In the genomic region with DNA sequence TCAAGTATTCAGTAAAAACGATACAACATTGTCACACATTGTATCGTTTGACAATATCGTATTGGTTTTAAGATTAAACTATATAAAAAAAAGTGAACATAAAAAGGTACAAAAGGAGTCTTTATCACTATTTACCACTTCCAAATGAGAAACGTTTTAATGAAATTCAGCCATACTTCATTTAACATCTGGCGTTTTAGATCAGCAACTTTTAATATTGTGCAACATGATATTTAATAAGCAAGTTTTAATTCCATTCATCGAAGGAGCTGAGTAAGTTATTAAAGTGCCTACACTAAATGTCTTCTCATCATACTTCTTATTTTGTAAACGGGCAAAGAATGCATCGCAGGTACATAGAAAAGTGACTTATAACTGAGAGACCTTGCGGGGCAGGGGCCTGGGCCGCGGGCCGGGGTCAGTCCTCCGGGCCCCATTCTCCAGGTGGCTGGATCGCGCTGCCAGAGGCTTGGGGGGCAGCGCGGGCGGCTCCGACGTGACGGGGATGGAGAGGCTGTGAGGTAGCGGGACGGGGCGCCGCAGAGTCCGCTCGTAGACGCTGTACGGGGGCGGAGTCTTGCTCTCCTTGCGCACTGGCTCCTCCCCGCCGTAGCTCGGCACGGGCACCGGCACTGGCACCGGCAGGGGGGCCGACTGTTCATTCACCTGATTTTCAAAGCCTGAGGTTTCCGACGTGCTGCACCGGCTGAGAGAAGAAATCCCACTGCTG, we compare ENCODE assay signal across 15 cellular contexts.
"Had no signal": no experiment of that assay in that cellular context is flagged by ENCODE, and none has a peak within 500 bp of the region (broad histone marks: within the 10 kb centered on the region; RNA-seq: fewer than 3 reads in every experiment).

No MANE protein-coding gene starts in this region.

- H3K4me3 Mint-ChIP-seq: activated naive CD4-positive, alpha-beta T cell treated with anti-CD3 and anti-CD28 coated beads, Interleukin-2, amount 50 U/mL, for 24 hours; activated T-helper 1 cell treated with anti-CD3 and anti-CD28 coated beads, Interleukin-12 subunit alpha, Interleukin-12 subunit beta, Interleukin-2, Interleukin-4 antibody, amounts not matched to agents 30 ng/mL and 10 ng/mL and 1 ng/mL, durations not matched to agents 14 hours and 24 hours and 36 hours; dendritic cell treated with granulocyte-macrophage colony-stimulating factor and Interleukin-4, amounts not matched to agents 40 ng/mL and 50 ng/mL, for 4 days; memory B cell; natural killer cell had no signal

- H3K4me1 ChIP-seq: left lung, sigmoid colon, stomach, vagina had no signal

- DNase-seq: cerebellar nuclear complex; natural killer cell; nucleus accumbens; sigmoid colon; stimulated activated CD4-positive, alpha-beta T cell treated with anti-CD3 and anti-CD28 coated beads, Interleukin-12 subunit alpha, Interleukin-12 subunit beta, amount 100 ng/mL, for 4 hours; stimulated activated CD4-positive, alpha-beta T cell treated with anti-CD3 and anti-CD28 coated beads, Interleukin-2, amount 100 ng/mL, for 48 hours; stimulated activated CD8-positive, alpha-beta memory T cell treated with anti-CD3 and anti-CD28 coated beads, Interleukin-4, amount 100 ng/mL, for 48 hours; stomach; T-helper 9 cell had no signal

- H3K27me3 ChIP-seq: left lung, sigmoid colon, stomach, vagina had no signal

- H3K27ac ChIP-seq: left lung, sigmoid colon, stomach, vagina had no signal

- H3K9me3 Mint-ChIP-seq: activated naive CD4-positive, alpha-beta T cell treated with anti-CD3 and anti-CD28 coated beads, Interleukin-2, amount 50 U/mL, for 24 hours; activated T-helper 1 cell treated with anti-CD3 and anti-CD28 coated beads, Interleukin-12 subunit alpha, Interleukin-12 subunit beta, Interleukin-2, Interleukin-4 antibody, amounts not matched to agents 30 ng/mL and 10 ng/mL and 1 ng/mL, durations not matched to agents 14 hours and 24 hours and 36 hours; dendritic cell treated with granulocyte-macrophage colony-stimulating factor and Interleukin-4, amounts not matched to agents 40 ng/mL and 50 ng/mL, for 4 days; memory B cell; natural killer cell had no signal

- H3K27ac Mint-ChIP-seq: activated naive CD4-positive, alpha-beta T cell treated with anti-CD3 and anti-CD28 coated beads, Interleukin-2, amount 50 U/mL, for 24 hours; activated T-helper 1 cell treated with anti-CD3 and anti-CD28 coated beads, Interleukin-12 subunit alpha, Interleukin-12 subunit beta, Interleukin-2, Interleukin-4 antibody, amounts not matched to agents 30 ng/mL and 10 ng/mL and 1 ng/mL, durations not matched to agents 14 hours and 24 hours and 36 hours; dendritic cell treated with granulocyte-macrophage colony-stimulating factor and Interleukin-4, amounts not matched to agents 40 ng/mL and 50 ng/mL, for 4 days; memory B cell; natural killer cell had no signal

- H3K9me3 ChIP-seq: left lung, sigmoid colon, stomach, vagina had no signal

- H3K4me3 ChIP-seq: left lung, sigmoid colon, stomach, vagina had no signal

- H3K4me1 Mint-ChIP-seq: activated naive CD4-positive, alpha-beta T cell treated with anti-CD3 and anti-CD28 coated beads, Interleukin-2, amount 50 U/mL, for 24 hours; memory B cell; natural killer cell had no signal

- H3K27me3 Mint-ChIP-seq: dendritic cell treated with granulocyte-macrophage colony-stimulating factor and Interleukin-4, amounts not matched to agents 40 ng/mL and 50 ng/mL, for 4 days; memory B cell had no signal

- H3K36me3 Mint-ChIP-seq: activated naive CD4-positive, alpha-beta T cell treated with anti-CD3 and anti-CD28 coated beads, Interleukin-2, amount 50 U/mL, for 24 hours; memory B cell; natural killer cell had no signal
